In genomic region chr14:19053426-19054050, GRCh38 we compare ENCODE assay signal across 7 cellular contexts.
DNase-seq lines count a peak whose midpoint lies in the region; ATAC-seq, FAIRE-seq and TF ChIP-seq lines count a peak whose summit lies in the region.
"Not testable (repeated sequence)": the region's sequence is repeated elsewhere in the genome, so short reads cannot be mapped to it uniquely, and the experiment has no call there.

No MANE protein-coding gene starts in this region.

- H3K27ac ChIP-seq in A549; Panc1 (ENCODE audit: low read length): not testable (repeated sequence)

- TF ChIP-seq POLR2A in A549 (IDR thresholded peaks at IDR 0.05; ENCODE audit: low read length): not testable (repeated sequence)

- not testable (repeated sequence) for BruUV-seq in Panc1 (replicated peaks; lab: Mats Ljungman, UMichigan)

- not testable (repeated sequence) for H3K27ac Mint-ChIP-seq in activated naive CD8-positive, alpha-beta T cell treated with anti-CD3 and anti-CD28 coated beads, Interleukin-2, amount 50 U/mL, for 24 hours; natural killer cell treated with Interleukin-12 subunit alpha and Interleukin-12 subunit beta and Interleukin-15 and Interleukin-18, amount 100 ng/mL, for 72 hours

- not testable (repeated sequence) for FAIRE-seq in A549 (lab: Jason Lieb, UNC)

- in situ Hi-C loops in Panc1 (cut with HindIII; ENCODE audit: low pct_unique_long_range_greater_than_20kb, low sequenced_read_pairs): not testable (repeated sequence)

- H3K4me3 Mint-ChIP-seq in activated naive CD8-positive, alpha-beta T cell treated with anti-CD3 and anti-CD28 coated beads, Interleukin-2, amount 50 U/mL, for 24 hours; natural killer cell treated with Interleukin-12 subunit alpha and Interleukin-12 subunit beta and Interleukin-15 and Interleukin-18, amount 100 ng/mL, for 72 hours: not testable (repeated sequence)

- not testable (repeated sequence) for H3K4me3 ChIP-seq in A549; Panc1 (ENCODE audit: low read depth in 2 of 2, low read length in 2 of 2)

- TF ChIP-seq CTCF in A549 (IDR thresholded peaks at IDR 0.05); Panc1 (IDR thresholded peaks at IDR 0.05): not testable (repeated sequence)

- CTCF ChIA-PET in A549 (lab: Yijun Ruan, JAX); Panc1 (lab: Charles Lee): not testable (repeated sequence)

- H3K27me3 Mint-ChIP-seq in activated naive CD8-positive, alpha-beta T cell treated with anti-CD3 and anti-CD28 coated beads, Interleukin-2, amount 50 U/mL, for 24 hours; natural killer cell treated with Interleukin-12 subunit alpha and Interleukin-12 subunit beta and Interleukin-15 and Interleukin-18, amount 100 ng/mL, for 72 hours: not testable (repeated sequence)

- no CpG with 5 or more reads among the region's 27 CpGs for WGBS in A549 (ENCODE audit: missing lambda C conversion rate)

- not testable (repeated sequence) for H3K4me1 Mint-ChIP-seq in activated naive CD8-positive, alpha-beta T cell treated with anti-CD3 and anti-CD28 coated beads, Interleukin-2, amount 50 U/mL, for 24 hours; natural killer cell treated with Interleukin-12 subunit alpha and Interleukin-12 subunit beta and Interleukin-15 and Interleukin-18, amount 100 ng/mL, for 72 hours (ENCODE audit: low read depth in 2 of 2)

- not testable (repeated sequence) for H3K36me3 Mint-ChIP-seq in activated naive CD8-positive, alpha-beta T cell treated with anti-CD3 and anti-CD28 coated beads, Interleukin-2, amount 50 U/mL, for 24 hours (ENCODE audit: low read depth); natural killer cell treated with Interleukin-12 subunit alpha and Interleukin-12 subunit beta and Interleukin-15 and Interleukin-18, amount 100 ng/mL, for 72 hours

- H3K27me3 ChIP-seq in Panc1 (ENCODE audit: control insufficient read depth, insufficient read depth, low read length): not testable (repeated sequence)

- H3K4me2 ChIP-seq in A549: not testable (repeated sequence)

- ATAC-seq in A549 (peak; percentile 86 to 98), HG02759 (IDR thresholded peaks at IDR 0.05; ENCODE audit: unreplicated experiment) (peak; percentile 67), Panc1 (peak; percentile 95), Right ventricle myocardium inferior (peak; percentile 60), left lobe of liver (peak; percentile 65)
- ATAC-seq in activated naive CD8-positive, alpha-beta T cell treated with anti-CD3 and anti-CD28 coated beads, Interleukin-2, amount 50 U/mL, for 24 hours: peak; percentile 24
- ATAC-seq in natural killer cell treated with Interleukin-12 subunit alpha and Interleukin-12 subunit beta and Interleukin-15 and Interleukin-18, amount 100 ng/mL, for 72 hours: peak; percentile 17 to 43

- POLR2A ChIA-PET in A549 (lab: Yijun Ruan, JAX); Panc1 (lab: Charles Lee): not testable (repeated sequence)

- not testable (repeated sequence) for TF ChIP-seq EP300 in A549 (IDR thresholded peaks at IDR 0.05)

- not testable (repeated sequence) for DNase-seq in A549 (ENCODE audit: low read depth in 1 of 2, low spot score in 1 of 2); Panc1 (ENCODE audit: low read depth, low spot score); activated naive CD8-positive, alpha-beta T cell treated with anti-CD3 and anti-CD28 coated beads, Interleukin-2, amount 50 U/mL, for 24 hours; Right ventricle myocardium inferior (ENCODE audit: missing footprints); left lobe of liver (ENCODE audit: low spot score); natural killer cell treated with Interleukin-12 subunit alpha and Interleukin-12 subunit beta and Interleukin-15 and Interleukin-18, amount 100 ng/mL, for 72 hours (ENCODE audit: low spot score)

- H3K4me1 ChIP-seq in A549; Panc1 (ENCODE audit: control insufficient read depth, insufficient read depth, low read length): not testable (repeated sequence)

- H3K9me3 ChIP-seq in A549; Panc1 (ENCODE audit: control insufficient read depth, insufficient read depth, low read depth, low read length): not testable (repeated sequence)

- H3K36me3 ChIP-seq in Panc1 (ENCODE audit: control insufficient read depth, insufficient read depth, low read length): not testable (repeated sequence)

- intact Hi-C loops in Panc1 (cut with micrococcal nuclease; ENCODE audit: unreplicated experiment); Right ventricle myocardium inferior (cut with DNase I): not testable (repeated sequence)

- H3K9me3 Mint-ChIP-seq in activated naive CD8-positive, alpha-beta T cell treated with anti-CD3 and anti-CD28 coated beads, Interleukin-2, amount 50 U/mL, for 24 hours; natural killer cell treated with Interleukin-12 subunit alpha and Interleukin-12 subunit beta and Interleukin-15 and Interleukin-18, amount 100 ng/mL, for 72 hours: not testable (repeated sequence)

- TF ChIP-seq RAD21 in A549 (conservative IDR thresholded peaks at IDR 0.05 in 1 of 2, IDR thresholded peaks at IDR 0.05 in 1 of 2): not testable (repeated sequence)

Comparison
In these comparisons a context has a peak if more than half of its experiments do, and no peak if none do; other contexts are left out.
1. ATAC-seq: peak in every context shown above with its lines; median percentile 95 in Panc1; 92 in A549; 67 in HG02759; 65 in left lobe of liver; 60 in Right ventricle myocardium inferior; 30 in natural killer cell treated with Interleukin-12 subunit alpha and Interleukin-12 subunit beta and Interleukin-15 and Interleukin-18, amount 100 ng/mL, for 72 hours; 24 in activated naive CD8-positive, alpha-beta T cell treated with anti-CD3 and anti-CD28 coated beads, Interleukin-2, amount 50 U/mL, for 24 hours.